In the genomic region with DNA sequence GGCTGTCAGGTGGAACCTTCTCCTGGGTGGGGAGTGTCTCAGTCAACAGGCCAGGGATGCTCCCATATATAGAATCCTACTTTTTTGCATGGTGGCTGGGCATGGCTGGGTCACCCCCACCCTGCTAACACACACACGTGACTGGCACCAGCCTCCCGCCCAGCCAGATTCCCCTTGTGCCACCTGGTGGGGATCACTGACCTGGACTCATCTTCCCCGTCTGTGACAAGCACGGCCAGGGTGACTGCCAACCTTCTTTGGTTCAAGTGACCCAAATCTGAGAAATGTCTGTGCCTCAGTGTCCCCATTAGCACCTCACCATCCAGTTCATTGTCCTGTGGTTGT, we compare ENCODE assay signal across 6 cellular contexts. TPM values are rescaled to one million over a fixed set of nuclear protein-coding genes. Genes with fewer than 3 reads are reported as not detected.
DNase-seq lines count a peak whose midpoint lies in the region; ATAC-seq and TF ChIP-seq lines count a peak whose summit lies in the region.

No MANE protein-coding gene starts in this region.

- peak overlapping the region; percentile 81 for H3K4me3 ChIP-seq in osteoblast (ENCODE audit: insufficient read depth, low read length)

- no peaks in the 10 kb centered on the region for H3K36me3 Mint-ChIP-seq in T-helper 1 cell treated with Interleukin-12 subunit alpha and Interleukin-12 subunit beta and Interleukin-4 antibody, amounts not matched to agents 30 μg/mL and 1 μg/mL, for 36 hours (ENCODE audit: low read depth)
- H3K36me3 Mint-ChIP-seq in central memory CD8-positive, alpha-beta T cell (ENCODE audit: insufficient read depth), result peaks cover 7% of the 10 kb centered on the region

- no peaks in the 10 kb centered on the region for H3K9me3 ChIP-seq in osteoblast (ENCODE audit: low read depth, low read length)

- H3K36me3 ChIP-seq in osteoblast (ENCODE audit: insufficient read depth, low read length), result no peaks in the 10 kb centered on the region

- no peak for DNase-seq in T-helper 1 cell
- no peak for DNase-seq in central memory CD8-positive, alpha-beta T cell (ENCODE audit: low spot score in 2 of 2)
- no peak for DNase-seq in osteoblast (ENCODE audit: insufficient read length, low spot score, missing footprints)
- DNase-seq in mucosa of gallbladder (ENCODE audit: low spot score), result no peak
- DNase-seq in SIG-M5 (lab: John Stamatoyannopoulos, UW), result no peak

- H3K4me3 Mint-ChIP-seq in T-helper 1 cell treated with Interleukin-12 subunit alpha and Interleukin-12 subunit beta and Interleukin-4 antibody, amounts not matched to agents 30 μg/mL and 1 μg/mL, for 36 hours, result peak overlapping the region; percentile 74
- peak overlapping the region; percentile 65 for H3K4me3 Mint-ChIP-seq in central memory CD8-positive, alpha-beta T cell

- H3K4me2 ChIP-seq in osteoblast (ENCODE audit: insufficient read depth, low read length), result peak overlapping the region; percentile 77

- no peaks in the 10 kb centered on the region for H3K9me3 Mint-ChIP-seq in T-helper 1 cell treated with Interleukin-12 subunit alpha and Interleukin-12 subunit beta and Interleukin-4 antibody, amounts not matched to agents 30 μg/mL and 1 μg/mL, for 36 hours
- no peaks in the 10 kb centered on the region for H3K9me3 Mint-ChIP-seq in central memory CD8-positive, alpha-beta T cell

- H4K20me1 ChIP-seq in osteoblast (ENCODE audit: insufficient read depth, low read length), result peaks cover 13% of the 10 kb centered on the region

- H3K27ac Mint-ChIP-seq in T-helper 1 cell treated with Interleukin-12 subunit alpha and Interleukin-12 subunit beta and Interleukin-4 antibody, amounts not matched to agents 30 μg/mL and 1 μg/mL, for 36 hours, result peak overlapping the region; percentile 31
- H3K27ac Mint-ChIP-seq in central memory CD8-positive, alpha-beta T cell (ENCODE audit: low read depth), result peak overlapping the region; percentile 63

- H3K27me3 Mint-ChIP-seq in T-helper 1 cell treated with Interleukin-12 subunit alpha and Interleukin-12 subunit beta and Interleukin-4 antibody, amounts not matched to agents 30 μg/mL and 1 μg/mL, for 36 hours (ENCODE audit: low read depth), result peaks cover 9% of the 10 kb centered on the region
- H3K27me3 Mint-ChIP-seq in central memory CD8-positive, alpha-beta T cell, result no peaks in the 10 kb centered on the region

- H3K79me2 ChIP-seq in osteoblast (ENCODE audit: insufficient read depth, low read length), result peaks cover 48% of the 10 kb centered on the region

- peaks cover 5% of the 10 kb centered on the region for H3K27me3 ChIP-seq in osteoblast (ENCODE audit: insufficient read depth, low read length)

- H3K27ac ChIP-seq in osteoblast (ENCODE audit: low read depth, low read length), result no peak overlapping the region

- no peak for TF ChIP-seq CTCF in osteoblast (IDR thresholded peaks at IDR 0.05; ENCODE audit: extremely low read depth, low read depth, low read length)

- H3K4me1 Mint-ChIP-seq in T-helper 1 cell treated with Interleukin-12 subunit alpha and Interleukin-12 subunit beta and Interleukin-4 antibody, amounts not matched to agents 30 μg/mL and 1 μg/mL, for 36 hours (ENCODE audit: low read depth), result peaks cover 28% of the 10 kb centered on the region
- H3K4me1 Mint-ChIP-seq in central memory CD8-positive, alpha-beta T cell, result peaks cover 30% of the 10 kb centered on the region

- ATAC-seq in central memory CD8-positive, alpha-beta T cell (replicated peaks; ENCODE audit: extremely low read depth, poor library complexity, severe bottlenecking), result peak; percentile 20

- H2AFZ ChIP-seq in osteoblast (ENCODE audit: low read length), result no peak overlapping the region

- H3K4me1 ChIP-seq in osteoblast (ENCODE audit: insufficient read depth, low read length), result peaks cover 14% of the 10 kb centered on the region

RNA-seq across cellular contexts. Expression of gene PKN1, which starts 1.0 kb away (rescaled TPM):
- total RNA-seq in osteoblast, result 138 and 167 TPM in 2 replicates
- 136 TPM for total RNA-seq in mucosa of gallbladder

RNA-seq across cellular contexts. Expression of gene DDX39A, which starts 15.0 kb away (rescaled TPM):
- 42.1 and 49.2 TPM in 2 replicates for total RNA-seq in osteoblast
- 46.4 TPM for total RNA-seq in mucosa of gallbladder

RNA-seq across cellular contexts. Expression of gene PTGER1, which starts 41.0 kb away (rescaled TPM):
- total RNA-seq in osteoblast (0.72 and 0.88 TPM in 2 replicates), mucosa of gallbladder (1.9 TPM)

RNA-seq across cellular contexts. Expression of gene ADGRE5, which starts 52.9 kb away (rescaled TPM):
- total RNA-seq in osteoblast, result 16.8 and 25.3 TPM in 2 replicates
- total RNA-seq in mucosa of gallbladder, result 48.2 TPM
